In the genomic region with DNA sequence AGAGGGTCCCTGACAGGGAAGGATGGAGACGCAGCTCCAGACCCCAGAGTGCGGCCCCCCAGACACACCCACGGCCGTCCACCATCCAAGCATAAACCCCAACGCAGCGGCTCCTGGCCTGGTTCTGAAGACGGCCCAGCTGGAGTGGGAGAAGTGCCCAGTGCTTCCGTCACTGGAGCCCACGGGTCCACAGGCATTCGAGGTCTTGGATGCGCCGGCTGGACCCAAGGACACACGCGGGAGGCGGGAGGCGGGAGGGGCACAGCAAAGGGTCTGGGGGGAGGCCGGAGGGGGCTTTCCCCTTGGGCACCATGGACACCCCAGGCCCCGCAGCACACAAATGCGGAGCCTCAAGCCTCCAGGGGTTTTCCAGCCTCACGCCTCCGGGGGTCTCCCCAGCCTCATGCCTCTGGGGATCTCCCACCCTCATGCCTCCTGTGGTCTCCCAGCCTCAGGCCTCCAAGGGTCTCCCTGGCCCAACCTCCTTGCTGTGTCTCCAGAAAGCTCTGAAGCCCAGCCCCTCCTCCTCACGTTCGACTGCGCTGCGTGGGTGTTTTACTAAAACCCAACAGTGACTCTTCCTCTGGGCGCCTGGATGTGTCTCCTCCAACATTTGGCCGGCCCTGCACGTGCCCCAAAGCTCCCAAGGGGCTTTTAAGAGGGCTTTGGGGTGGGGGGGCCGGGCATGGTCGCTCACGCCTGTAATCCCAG, we compare ENCODE assay signal across 11 cellular contexts. TPM values are rescaled to one million over a fixed set of nuclear protein-coding genes. Genes with fewer than 3 reads are reported as not detected.
DNase-seq lines count a peak whose midpoint lies in the region; ATAC-seq, FAIRE-seq and TF ChIP-seq lines count a peak whose summit lies in the region.
"Had no signal": no experiment of that assay in that cellular context is flagged by ENCODE, and none has a peak within 500 bp of the region (broad histone marks: within the 10 kb centered on the region; RNA-seq: fewer than 3 reads in every experiment).

No MANE protein-coding gene starts in this region.

- H3K4me2 ChIP-seq in endothelial cell of umbilical vein (ENCODE audit: insufficient read depth, low read length) = no peak overlapping the region

- H3K9me1 ChIP-seq in endothelial cell of umbilical vein (replicated peaks; ENCODE audit: control insufficient read depth, extremely low read depth, insufficient read depth, low read length) = no peaks in the 10 kb centered on the region

- no peak for TF ChIP-seq CTCF in natural killer cell (IDR thresholded peaks at IDR 0.05)
- TF ChIP-seq CTCF in endothelial cell of umbilical vein (IDR thresholded peaks at IDR 0.05; ENCODE audit: extremely low read depth in 1 of 2, insufficient read depth in 1 of 2, low read depth in 1 of 2, low read length in 2 of 2) = no peak

- H3K79me2 ChIP-seq in endothelial cell of umbilical vein (ENCODE audit: control insufficient read depth, insufficient read depth, low read length) = peaks cover 4% of the 10 kb centered on the region

- no peak overlapping the region for H3K27ac ChIP-seq in endothelial cell of umbilical vein (ENCODE audit: insufficient read depth, low read depth, low read length)

- dilution Hi-C loops in endothelial cell of umbilical vein (cut with MboI; ENCODE audit: extremely low pct_ligation_motif_present, low sequenced_read_pairs) = no loop called here

- H3K4me3 Mint-ChIP-seq in natural killer cell = peak overlapping the region; percentile 4
- no peak overlapping the region for H3K4me3 Mint-ChIP-seq in natural killer cell treated with Interleukin-12 subunit alpha and Interleukin-12 subunit beta and Interleukin-15 and Interleukin-18, amount 100 ng/mL, for 72 hours

- H3K36me3 ChIP-seq in endothelial cell of umbilical vein (ENCODE audit: control insufficient read depth in 2 of 2, extremely low read depth in 1 of 2, insufficient read depth in 2 of 2, low read length in 2 of 2) (no peaks in the 10 kb centered on the region), mucosa of stomach (ENCODE audit: control insufficient read depth, insufficient read depth, low read length) (no peaks in the 10 kb centered on the region)
- H3K36me3 ChIP-seq: upper lobe of left lung had no signal

- H3K4me3 ChIP-seq in endothelial cell of umbilical vein (replicated peaks in 1 of 3; ENCODE audit: insufficient read depth in 1 of 3, low read depth in 1 of 3, low read length in 3 of 3) (no peak overlapping the region), mucosa of stomach (ENCODE audit: low read length) (no peak overlapping the region)

- H3K9ac ChIP-seq in endothelial cell of umbilical vein (replicated peaks; ENCODE audit: extremely low read depth, insufficient read depth, low read length) (peak overlapping the region; percentile 20), mucosa of stomach (ENCODE audit: low read length) (peak overlapping the region; percentile 43)

- FAIRE-seq in endothelial cell of umbilical vein (lab: Jason Lieb, UNC) = no peak

- H3K4me1 ChIP-seq in endothelial cell of umbilical vein (ENCODE audit: control insufficient read depth, extremely low read depth, insufficient read depth, low read length) (peaks cover 31% of the 10 kb centered on the region), mucosa of stomach (ENCODE audit: control insufficient read depth, insufficient read depth, low read length) (peaks cover 33% of the 10 kb centered on the region)

- H3K27me3 Mint-ChIP-seq in natural killer cell (ENCODE audit: low read depth in 2 of 2) = peaks cover 0 to 2% of the 10 kb centered on the region in 2 donors
- no peaks in the 10 kb centered on the region for H3K27me3 Mint-ChIP-seq in natural killer cell treated with Interleukin-12 subunit alpha and Interleukin-12 subunit beta and Interleukin-15 and Interleukin-18, amount 100 ng/mL, for 72 hours
- H3K27me3 Mint-ChIP-seq: naive B cell had no signal

- intact Hi-C loops in natural killer cell (cut with micrococcal nuclease) = loop anchor here (2.0 kb wide), 1 partner anchor 113 kb away; no protein-coding TSS in a partner anchor
- intact Hi-C loops in endothelial cell of umbilical vein (cut with micrococcal nuclease) = loop anchor here (1.0 to 2.0 kb wide), 4 partner anchors 38 to 111 kb away; partner anchors contain the start of gene NRARP

- BruUV-seq in endothelial cell of umbilical vein (replicated peaks; lab: Mats Ljungman, UMichigan) = no TSS peak

- H3K9me3 ChIP-seq in endothelial cell of umbilical vein (replicated peaks; ENCODE audit: control insufficient read depth, insufficient read depth, low read length) = no peaks in the 10 kb centered on the region
- H3K9me3 ChIP-seq in mucosa of stomach (ENCODE audit: control insufficient read depth, low read length) = no peaks in the 10 kb centered on the region
- H3K9me3 ChIP-seq: upper lobe of left lung had no signal

- no peak for TF ChIP-seq POLR2A in endothelial cell of umbilical vein (IDR thresholded peaks at IDR 0.05; ENCODE audit: low read depth, low read length)
- no peak for TF ChIP-seq POLR2A in erythroblast (IDR thresholded peaks at IDR 0.05; ENCODE audit: low read length)

- no peak overlapping the region for H3K27ac Mint-ChIP-seq in natural killer cell
- H3K27ac Mint-ChIP-seq in natural killer cell treated with Interleukin-12 subunit alpha and Interleukin-12 subunit beta and Interleukin-15 and Interleukin-18, amount 100 ng/mL, for 72 hours = no peak overlapping the region
- H3K27ac Mint-ChIP-seq: naive B cell, T-cell had no signal

- H3K4me1 Mint-ChIP-seq in natural killer cell = peaks cover 10 to 31% of the 10 kb centered on the region in 2 donors
- peaks cover 8 to 13% of the 10 kb centered on the region in 2 donors for H3K4me1 Mint-ChIP-seq in natural killer cell treated with Interleukin-12 subunit alpha and Interleukin-12 subunit beta and Interleukin-15 and Interleukin-18, amount 100 ng/mL, for 72 hours (ENCODE audit: low read depth in 2 of 2)

- POLR2A ChIA-PET in endothelial cell of umbilical vein (lab: Charles Lee) = no interaction called here

- no peaks in the 10 kb centered on the region for H4K20me1 ChIP-seq in endothelial cell of umbilical vein (replicated peaks; ENCODE audit: control insufficient read depth, extremely low read depth, insufficient read depth, low read length)

- H3K27me3 ChIP-seq in endothelial cell of umbilical vein (ENCODE audit: control insufficient read depth in 2 of 2, insufficient read depth in 2 of 2, low read length in 2 of 2) (no peaks in the 10 kb centered on the region), mucosa of stomach (ENCODE audit: control insufficient read depth, insufficient read depth, low read length) (no peaks in the 10 kb centered on the region)

- no peak for DNase-seq in natural killer cell
- no peak for DNase-seq in natural killer cell treated with Interleukin-12 subunit alpha and Interleukin-12 subunit beta and Interleukin-15 and Interleukin-18, amount 100 ng/mL, for 72 hours (ENCODE audit: low spot score)
- DNase-seq in endothelial cell of umbilical vein (ENCODE audit: low read depth, low spot score) = no peak
- DNase-seq in erythroblast (lab: John Stamatoyannopoulos, UW) = no peak
- DNase-seq in mesenteric fat pad (ENCODE audit: low spot score) = no peak
- no peak for DNase-seq in DMS114 treated with DMSO at 0.1 percent for 48 hours (lab: John Stamatoyannopoulos, UW; ENCODE audit: unreplicated experiment)

- no peaks in the 10 kb centered on the region for H3K36me3 Mint-ChIP-seq in natural killer cell
- H3K36me3 Mint-ChIP-seq in natural killer cell treated with Interleukin-12 subunit alpha and Interleukin-12 subunit beta and Interleukin-15 and Interleukin-18, amount 100 ng/mL, for 72 hours = no peaks in the 10 kb centered on the region

- H2AFZ ChIP-seq in endothelial cell of umbilical vein (ENCODE audit: low read depth, low read length) = no peak overlapping the region

- no peaks in the 10 kb centered on the region for H3K9me3 Mint-ChIP-seq in natural killer cell
- no peaks in the 10 kb centered on the region for H3K9me3 Mint-ChIP-seq in natural killer cell treated with Interleukin-12 subunit alpha and Interleukin-12 subunit beta and Interleukin-15 and Interleukin-18, amount 100 ng/mL, for 72 hours
- H3K9me3 Mint-ChIP-seq: T-cell had no signal

- ATAC-seq in natural killer cell (no peak), HG03439 (IDR thresholded peaks at IDR 0.05; ENCODE audit: unreplicated experiment) (no peak)
- ATAC-seq in natural killer cell treated with Interleukin-12 subunit alpha and Interleukin-12 subunit beta and Interleukin-15 and Interleukin-18, amount 100 ng/mL, for 72 hours = no peak

- CTCF ChIA-PET in endothelial cell of umbilical vein (lab: Charles Lee) = interaction anchor here (1.1 to 4.6 kb wide), 5 partner anchors 15 to 121 kb away, joined by 3 to 36 read pairs (median 5); partner anchors contain the start of genes EXD3, NOXA1 and NRARP

RNA-seq across cellular contexts. Expression of gene EXD3, which starts 15.2 kb away (rescaled TPM):
- total RNA-seq in natural killer cell (10 to 100 TPM; 28.0 to 35.3 (median 29.6) TPM), endothelial cell of umbilical vein (26.6 and 30.3 TPM in 2 replicates), mesenteric fat pad (14.9 TPM)
- 1 to 10 TPM; 7.6 to 7.9 TPM for total RNA-seq in natural killer cell treated with Interleukin-12 subunit alpha and Interleukin-12 subunit beta and Interleukin-15 and Interleukin-18, amount 100 ng/mL, for 72 hours
- polyA plus RNA-seq in endothelial cell of umbilical vein = 17.7 and 24.7 TPM in 2 replicates
- polyA plus RNA-seq in endothelial cell of umbilical vein (2011; cell fraction: cytosol; rRNA removed) = 7.6 and 11.8 TPM in 2 replicates
- 34.8 and 44.7 TPM in 2 replicates for polyA plus RNA-seq in endothelial cell of umbilical vein (2011; cell fraction: nucleus; rRNA removed)
- 12.4 and 21.6 TPM in 2 replicates for polyA plus RNA-seq in endothelial cell of umbilical vein (2012)
- polyA minus RNA-seq in endothelial cell of umbilical vein = 11.0 and 15.0 TPM in 2 replicates
- polyA minus RNA-seq in endothelial cell of umbilical vein (2011; cell fraction: cytosol; rRNA and poly(A)+ RNA removed) = 4.9 TPM
- polyA minus RNA-seq in endothelial cell of umbilical vein (2011; cell fraction: nucleus; rRNA and poly(A)+ RNA removed) = 13.0 and 26.5 TPM in 2 replicates

RNA-seq across cellular contexts. Expression of gene NOXA1, which starts 15.4 kb away (rescaled TPM):
- total RNA-seq in natural killer cell = 1 to 10 TPM; 4.7 to 10.0 (median 7.7) TPM
- under 1 TPM; 0.33 to 0.62 TPM for total RNA-seq in natural killer cell treated with Interleukin-12 subunit alpha and Interleukin-12 subunit beta and Interleukin-15 and Interleukin-18, amount 100 ng/mL, for 72 hours
- 0.91 and 1.3 TPM in 2 replicates for total RNA-seq in endothelial cell of umbilical vein
- 0.40 and 0.51 TPM in 2 replicates for polyA plus RNA-seq in endothelial cell of umbilical vein
- 0.20 TPM in 1 of 2 replicates, not detected in the other for polyA plus RNA-seq in endothelial cell of umbilical vein (2011; cell fraction: cytosol; rRNA removed)
- 1.6 and 1.7 TPM in 2 replicates for polyA plus RNA-seq in endothelial cell of umbilical vein (2011; cell fraction: nucleus; rRNA removed)
- 0.13 and 0.52 TPM in 2 replicates for polyA plus RNA-seq in endothelial cell of umbilical vein (2012)
- polyA minus RNA-seq in endothelial cell of umbilical vein = 0.13 and 0.19 TPM in 2 replicates
- polyA minus RNA-seq in endothelial cell of umbilical vein (2011; cell fraction: cytosol; rRNA and poly(A)+ RNA removed) = 1.8 TPM
- 0.67 TPM in 1 of 2 replicates, not detected in the other for polyA minus RNA-seq in endothelial cell of umbilical vein (2011; cell fraction: nucleus; rRNA and poly(A)+ RNA removed)
- total RNA-seq in mesenteric fat pad = 3.2 TPM

RNA-seq across cellular contexts. Expression of gene ENTPD8, which starts 33.4 kb away (rescaled TPM):
- not detected for total RNA-seq in natural killer cell
- not detected for total RNA-seq in natural killer cell treated with Interleukin-12 subunit alpha and Interleukin-12 subunit beta and Interleukin-15 and Interleukin-18, amount 100 ng/mL, for 72 hours
- total RNA-seq in endothelial cell of umbilical vein = 0.42 and 0.51 TPM in 2 replicates
- polyA plus RNA-seq in endothelial cell of umbilical vein = 0.44 and 0.45 TPM in 2 replicates
- polyA plus RNA-seq in endothelial cell of umbilical vein (2011; cell fraction: cytosol; rRNA removed) = 0.14 and 0.21 TPM in 2 replicates
- polyA plus RNA-seq in endothelial cell of umbilical vein (2011; cell fraction: nucleus; rRNA removed) = 2.5 and 3.6 TPM in 2 replicates
- 0.12 and 0.14 TPM in 2 replicates for polyA plus RNA-seq in endothelial cell of umbilical vein (2012)
- polyA minus RNA-seq in endothelial cell of umbilical vein = not detected in 2 replicates
- polyA minus RNA-seq in endothelial cell of umbilical vein (2011; cell fraction: cytosol; rRNA and poly(A)+ RNA removed) = not detected
- polyA minus RNA-seq in endothelial cell of umbilical vein (2011; cell fraction: nucleus; rRNA and poly(A)+ RNA removed) = 0.24 TPM in 1 of 2 replicates, not detected in the other
- total RNA-seq in mesenteric fat pad = not detected
- total RNA-seq: T-cell had no signal

RNA-seq across cellular contexts. Expression of gene NSMF, which starts 51.4 kb away (rescaled TPM):
- total RNA-seq in natural killer cell (100 to 1,000 TPM in 1 of 3 donors, 10 to 100 TPM in 2; 78.1 to 111 (median 87.8) TPM), endothelial cell of umbilical vein (43.3 and 45.4 TPM in 2 replicates), mesenteric fat pad (37.4 TPM)
- total RNA-seq in natural killer cell treated with Interleukin-12 subunit alpha and Interleukin-12 subunit beta and Interleukin-15 and Interleukin-18, amount 100 ng/mL, for 72 hours = 10 to 100 TPM; 17.1 to 36.4 TPM
- 53.7 and 66.9 TPM in 2 replicates for polyA plus RNA-seq in endothelial cell of umbilical vein
- polyA plus RNA-seq in endothelial cell of umbilical vein (2011; cell fraction: cytosol; rRNA removed) = 31.4 and 40.5 TPM in 2 replicates
- 152 and 169 TPM in 2 replicates for polyA plus RNA-seq in endothelial cell of umbilical vein (2011; cell fraction: nucleus; rRNA removed)
- polyA plus RNA-seq in endothelial cell of umbilical vein (2012) = 46.1 and 63.1 TPM in 2 replicates
- 18.8 and 27.5 TPM in 2 replicates for polyA minus RNA-seq in endothelial cell of umbilical vein
- polyA minus RNA-seq in endothelial cell of umbilical vein (2011; cell fraction: cytosol; rRNA and poly(A)+ RNA removed) = 31.5 TPM
- polyA minus RNA-seq in endothelial cell of umbilical vein (2011; cell fraction: nucleus; rRNA and poly(A)+ RNA removed) = 23.9 and 33.3 TPM in 2 replicates
